8 cellular contexts compared by ENCODE assay signal in genomic region chr9:34633851-34634550, GRCh38. TPM values are rescaled to one million over a fixed set of nuclear protein-coding genes. Genes with fewer than 3 reads are reported as not detected.
DNase-seq lines count a peak whose midpoint lies in the region; ATAC-seq and TF ChIP-seq lines count a peak whose summit lies in the region.

No MANE protein-coding gene starts in this region.

- H3K4me1 Mint-ChIP-seq in activated CD8-positive, alpha-beta memory T cell treated with anti-CD3 and anti-CD28 coated beads, Interleukin-2, amount 10 ng/mL, durations not matched to agents 7 days and 5 days = peaks cover 39% of the 10 kb centered on the region
- peaks cover 32 to 48% (median 45%) of the 10 kb centered on the region in 3 donors for H3K4me1 Mint-ChIP-seq in naive B cell

- no peak overlapping the region for H3K4me3 Mint-ChIP-seq in activated CD8-positive, alpha-beta memory T cell treated with anti-CD3 and anti-CD28 coated beads, Interleukin-2, amount 10 ng/mL, durations not matched to agents 7 days and 5 days
- peak overlapping the region in 1 of 8 donors; percentile 70 for H3K4me3 Mint-ChIP-seq in naive B cell

- H3K9me3 Mint-ChIP-seq in activated CD8-positive, alpha-beta memory T cell treated with anti-CD3 and anti-CD28 coated beads, Interleukin-2, amount 10 ng/mL, durations not matched to agents 7 days and 5 days (ENCODE audit: low read depth) = no peaks in the 10 kb centered on the region
- no peaks in the 10 kb centered on the region for H3K9me3 Mint-ChIP-seq in naive B cell

- peaks cover 12% of the 10 kb centered on the region for H3K36me3 Mint-ChIP-seq in activated CD8-positive, alpha-beta memory T cell treated with anti-CD3 and anti-CD28 coated beads, Interleukin-2, amount 10 ng/mL, durations not matched to agents 7 days and 5 days
- no peaks in the 10 kb centered on the region for H3K36me3 Mint-ChIP-seq in naive B cell

- TF ChIP-seq CTCF in epithelial cell of esophagus (IDR thresholded peaks at IDR 0.05; ENCODE audit: insufficient read depth, low read depth, low read length, missing control alignments) = peak; percentile 87

- peak; percentile 33 for ATAC-seq in HG03045 (IDR thresholded peaks at IDR 0.05; ENCODE audit: unreplicated experiment)
- peak; percentile 18 for ATAC-seq in activated CD8-positive, alpha-beta memory T cell treated with anti-CD3 and anti-CD28 coated beads, Interleukin-2, amount 10 ng/mL, durations not matched to agents 7 days and 5 days
- ATAC-seq in naive B cell (ENCODE audit: low read depth in 2 of 2) = peak; percentile 25 to 35
- ATAC-seq in stimulated activated naive CD8-positive, alpha-beta T cell treated with anti-CD3 and anti-CD28 coated beads, Interleukin-15, Interleukin-2, amounts not matched to agents 100 U/mL and 50 U/mL, for 24 hours = no peak
- ATAC-seq in HG03135 (IDR thresholded peaks at IDR 0.05; ENCODE audit: unreplicated experiment) = no peak

- H3K27ac Mint-ChIP-seq in activated CD8-positive, alpha-beta memory T cell treated with anti-CD3 and anti-CD28 coated beads, Interleukin-2, amount 10 ng/mL, durations not matched to agents 7 days and 5 days = no peak overlapping the region
- peak overlapping the region in 2 of 6 donors; percentile 2 to 12 for H3K27ac Mint-ChIP-seq in naive B cell

- peaks cover 19% of the 10 kb centered on the region for H3K27me3 Mint-ChIP-seq in activated CD8-positive, alpha-beta memory T cell treated with anti-CD3 and anti-CD28 coated beads, Interleukin-2, amount 10 ng/mL, durations not matched to agents 7 days and 5 days
- H3K27me3 Mint-ChIP-seq in naive B cell = peaks cover 14 to 19% (median 19%) of the 10 kb centered on the region in 3 donors

- DNase-seq in DMS79 (lab: John Stamatoyannopoulos, UW) (peak; percentile 38), NOMO-1 (lab: John Stamatoyannopoulos, UW; ENCODE audit: unreplicated experiment in 2 of 2) (peak; percentile 66 to 80), epithelial cell of esophagus (ENCODE audit: low read depth) (peak; percentile 77), naive B cell (peak; percentile 73)
- DNase-seq in activated CD8-positive, alpha-beta memory T cell treated with anti-CD3 and anti-CD28 coated beads, Interleukin-2, amount 10 ng/mL, durations not matched to agents 7 days and 5 days = peak; percentile 81
- DNase-seq in stimulated activated naive CD8-positive, alpha-beta T cell treated with anti-CD3 and anti-CD28 coated beads, Interleukin-15, Interleukin-2, amounts not matched to agents 100 U/mL and 50 U/mL, for 24 hours = peak; percentile 81

- H3K4me3 ChIP-seq in epithelial cell of esophagus (ENCODE audit: low read length) = no peak overlapping the region

- CTCF ChIA-PET in activated CD8-positive, alpha-beta memory T cell treated with anti-CD3 and anti-CD28 coated beads, Interleukin-2, amount 10 ng/mL, durations not matched to agents 7 days and 5 days (lab: Charles Lee) = interaction anchor here (1.0 to 12.5 kb wide), 15 partner anchors 12 to 230 kb away, joined by 3 to 293 read pairs (median 7); partner anchors contain the start of genes CCL27, DCTN3, GALT and RPP25L

RNA-seq across cellular contexts. Expression of gene SIGMAR1, which starts 3.6 kb away (rescaled TPM):
- 10 to 100 TPM; 66.1 to 82.1 TPM for total RNA-seq in activated CD8-positive, alpha-beta memory T cell treated with anti-CD3 and anti-CD28 coated beads, Interleukin-2, amount 10 ng/mL, durations not matched to agents 7 days and 5 days
- polyA plus RNA-seq in naive B cell (ENCODE audit: low read depth in 6 of 6) = 10 to 100 TPM; 40.1 to 75.8 (median 47.0) TPM

RNA-seq across cellular contexts. Expression of gene ARID3C, which starts 5.1 kb away (rescaled TPM):
- under 1 TPM in 1 of 2 experiments, not detected in 1; 0.26 TPM for total RNA-seq in activated CD8-positive, alpha-beta memory T cell treated with anti-CD3 and anti-CD28 coated beads, Interleukin-2, amount 10 ng/mL, durations not matched to agents 7 days and 5 days
- polyA plus RNA-seq in naive B cell (ENCODE audit: low read depth in 6 of 6) = not detected

RNA-seq across cellular contexts. Expression of gene GALT, which starts 12.5 kb away (rescaled TPM):
- 10 to 100 TPM; 61.0 to 71.3 TPM for total RNA-seq in activated CD8-positive, alpha-beta memory T cell treated with anti-CD3 and anti-CD28 coated beads, Interleukin-2, amount 10 ng/mL, durations not matched to agents 7 days and 5 days
- polyA plus RNA-seq in naive B cell (ENCODE audit: low read depth in 6 of 6) = 10 to 100 TPM; 29.1 to 51.1 (median 36.3) TPM

RNA-seq across cellular contexts. Expression of gene DCTN3, which starts 13.7 kb away (rescaled TPM):
- 100 to 1,000 TPM; 106 to 120 TPM for total RNA-seq in activated CD8-positive, alpha-beta memory T cell treated with anti-CD3 and anti-CD28 coated beads, Interleukin-2, amount 10 ng/mL, durations not matched to agents 7 days and 5 days
- polyA plus RNA-seq in naive B cell (ENCODE audit: low read depth in 6 of 6) = 100 to 1,000 TPM in 3 of 6 donors, 10 to 100 TPM in 3; 83.5 to 118 (median 103) TPM

RNA-seq across cellular contexts. Expression of gene IL11RA, which starts 18.0 kb away (rescaled TPM):
- total RNA-seq in activated CD8-positive, alpha-beta memory T cell treated with anti-CD3 and anti-CD28 coated beads, Interleukin-2, amount 10 ng/mL, durations not matched to agents 7 days and 5 days = 10 to 100 TPM; 26.5 to 26.7 TPM
- polyA plus RNA-seq in naive B cell (ENCODE audit: low read depth in 6 of 6) = 1 to 10 TPM; 2.0 to 7.4 (median 3.0) TPM

Comparison
In these comparisons a context has a peak if more than half of its experiments do, and no peak if none do; other contexts are left out.
1. ATAC-seq: peak in HG03045 (single experiment), activated CD8-positive, alpha-beta memory T cell treated with anti-CD3 and anti-CD28 coated beads, Interleukin-2, amount 10 ng/mL, durations not matched to agents 7 days and 5 days (single experiment) and naive B cell (2 of 2); none in stimulated activated naive CD8-positive, alpha-beta T cell treated with anti-CD3 and anti-CD28 coated beads, Interleukin-15, Interleukin-2, amounts not matched to agents 100 U/mL and 50 U/mL, for 24 hours (single experiment) and HG03135 (single experiment).
2. Peak in every context shown above with its lines, with median percentiles within 50 percentile points of each other: DNase-seq.